Comparison of ENCODE assay signal across 1 cellular context in the genomic region with DNA sequence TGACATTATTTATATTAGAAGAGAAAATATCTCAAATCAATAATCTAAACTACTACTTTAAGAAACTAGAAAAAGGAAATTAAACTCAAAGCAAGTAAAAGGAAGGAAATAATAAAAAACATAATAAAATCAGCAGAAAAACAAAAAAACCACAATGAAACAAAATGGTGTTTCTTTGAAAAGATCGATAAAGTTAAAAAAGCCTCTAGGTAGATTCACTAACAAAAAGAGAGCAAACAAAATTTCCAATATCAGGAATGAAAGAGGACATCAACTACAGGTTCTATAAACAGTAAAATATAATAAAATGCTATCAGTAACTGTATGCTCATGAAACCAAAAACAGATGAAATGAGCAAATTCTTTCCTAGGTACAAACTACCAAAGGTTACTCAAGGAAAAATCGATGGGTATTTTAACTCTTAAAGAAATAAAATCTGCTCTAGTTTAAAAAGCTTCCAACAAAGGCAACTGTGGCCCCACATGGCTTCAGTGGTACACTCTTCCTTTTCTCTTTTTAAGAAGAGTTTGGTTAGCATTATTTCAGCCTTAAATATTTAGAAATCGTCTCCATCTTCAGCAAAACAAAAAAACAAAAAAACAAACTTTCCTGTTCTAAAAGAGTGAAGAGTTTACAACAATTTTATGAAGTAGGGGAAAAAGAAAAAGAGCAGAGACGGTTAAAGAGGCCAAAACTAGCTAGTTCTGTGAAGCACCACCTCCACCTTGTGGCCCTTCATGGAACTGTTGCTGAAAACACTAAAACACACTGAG.
TF ChIP-seq lines count a peak whose summit lies in the region.

No MANE protein-coding gene starts in this region.

TF ChIP-seq in HEK293, 187 proteins besides CTCF, POLR2A, EP300 and RAD21 (continued from another document):
- TF ChIP-seq ZBTB17 (tag by site-specific recombination; IDR thresholded peaks at IDR 0.05) (peak; percentile 39; the same call in 1 of the 2 replicates), ZNF114 (tag by site-specific recombination; IDR thresholded peaks at IDR 0.05) (no peak)
